In genomic region chr3:49006591-49007067, GRCh38 we compare ENCODE assay signal across 8 cellular contexts. TPM values are rescaled to one million over a fixed set of nuclear protein-coding genes. Genes with fewer than 3 reads are reported as not detected.
DNase-seq lines count a peak whose midpoint lies in the region; ATAC-seq and TF ChIP-seq lines count a peak whose summit lies in the region.

No MANE protein-coding gene starts in this region.

- CTCF ChIA-PET in CD8-positive, alpha-beta T cell (lab: Charles Lee) = interaction anchor here (0.8 to 14.2 kb wide), 8 partner anchors 9 to 114 kb away, joined by 3 to 178 read pairs (median 5); partner anchors contain the start of genes DALRD3, NDUFAF3, P4HTM and QRICH1

- H3K4me1 Mint-ChIP-seq in CD8-positive, alpha-beta T cell (ENCODE audit: low read depth) = peaks cover 26% of the 10 kb centered on the region
- H3K4me1 Mint-ChIP-seq in activated naive CD8-positive, alpha-beta T cell treated with anti-CD3 and anti-CD28 coated beads, Interleukin-2, amount 10 ng/mL, durations not matched to agents 7 days and 5 days = peaks cover 18% of the 10 kb centered on the region

- no peak for TF ChIP-seq CTCF in CD8-positive, alpha-beta T cell (IDR thresholded peaks at IDR 0.05)

- H3K27me3 Mint-ChIP-seq in CD8-positive, alpha-beta T cell (ENCODE audit: low read depth) = no peaks in the 10 kb centered on the region
- H3K27me3 Mint-ChIP-seq in activated naive CD8-positive, alpha-beta T cell treated with anti-CD3 and anti-CD28 coated beads, Interleukin-2, amount 10 ng/mL, durations not matched to agents 7 days and 5 days = no peaks in the 10 kb centered on the region

- H3K9me3 ChIP-seq in CD8-positive, alpha-beta T cell (ENCODE audit: low read length) = no peaks in the 10 kb centered on the region

- H3K27ac ChIP-seq in CD8-positive, alpha-beta T cell (ENCODE audit: low read depth, low read length) = peak overlapping the region; percentile 81

- peaks cover 23% of the 10 kb centered on the region for H3K36me3 Mint-ChIP-seq in CD8-positive, alpha-beta T cell
- H3K36me3 Mint-ChIP-seq in activated naive CD8-positive, alpha-beta T cell treated with anti-CD3 and anti-CD28 coated beads, Interleukin-2, amount 10 ng/mL, durations not matched to agents 7 days and 5 days = no peaks in the 10 kb centered on the region

- POLR2A ChIA-PET in CD8-positive, alpha-beta T cell (lab: Charles Lee) = interaction anchor here (0.6 to 6.1 kb wide), 19 partner anchors 8 to 567 kb away, joined by 3 to 122 read pairs (median 6); partner anchors contain the start of genes ARIH2, CCDC51, DALRD3 and IMPDH2
- POLR2A ChIA-PET in activated naive CD8-positive, alpha-beta T cell treated with anti-CD3 and anti-CD28 coated beads, Interleukin-2, amount 10 ng/mL, durations not matched to agents 7 days and 5 days (lab: Charles Lee) = interaction anchor here (0.7 to 5.6 kb wide), 16 partner anchors 10 to 406 kb away, joined by 3 to 244 read pairs (median 8); partner anchors contain the start of genes ARIH2, DALRD3, IMPDH2 and IP6K2

- no peak for ATAC-seq in CD8-positive, alpha-beta T cell
- peak; percentile 6 for ATAC-seq in HG02571 (IDR thresholded peaks at IDR 0.05; ENCODE audit: unreplicated experiment)
- ATAC-seq in activated naive CD8-positive, alpha-beta T cell treated with anti-CD3 and anti-CD28 coated beads, Interleukin-2, amount 10 ng/mL, durations not matched to agents 7 days and 5 days (ENCODE audit: low read depth) = no peak
- ATAC-seq in sciatic nerve = peak; percentile 47
- ATAC-seq in HG03095 (IDR thresholded peaks at IDR 0.05; ENCODE audit: unreplicated experiment) = no peak

- DNase-seq in CD8-positive, alpha-beta T cell = peak in 2 of 7 experiments; percentile 27 to 41
- no peak for DNase-seq in activated naive CD8-positive, alpha-beta T cell treated with anti-CD3 and anti-CD28 coated beads, Interleukin-2, amount 10 ng/mL, durations not matched to agents 7 days and 5 days
- peak in 30 of 51 donors; percentile 35 to 77 (median 60) for DNase-seq in hypothalamus (lab: John Stamatoyannopoulos, UW)
- DNase-seq in sciatic nerve (ENCODE audit: low spot score) = peak; percentile 81
- DNase-seq in HK-2 (ENCODE audit: unreplicated experiment) = no peak
- no peak for DNase-seq in NCI-H1436 (lab: John Stamatoyannopoulos, UW)

- peak overlapping the region; percentile 99 for H3K27ac Mint-ChIP-seq in CD8-positive, alpha-beta T cell
- peak overlapping the region; percentile 99 for H3K27ac Mint-ChIP-seq in activated naive CD8-positive, alpha-beta T cell treated with anti-CD3 and anti-CD28 coated beads, Interleukin-2, amount 10 ng/mL, durations not matched to agents 7 days and 5 days

- H3K36me3 ChIP-seq in CD8-positive, alpha-beta T cell (ENCODE audit: insufficient read depth, low read length) = peaks cover 1% of the 10 kb centered on the region

- intact Hi-C loops in CD8-positive, alpha-beta T cell (cut with DNase I, micrococcal nuclease) = loop anchor here (1.0 to 5.0 kb wide), 7 partner anchors 15 to 449 kb away; partner anchors contain the start of genes QRICH1 (in 2 of the 2), ARIH2 (in 1 of the 2), IP6K2 (in 1 of the 2) and P4HTM (in 1 of the 2)
- intact Hi-C loops in sciatic nerve (cut with DNase I) = no loop called here

- H3K27me3 ChIP-seq in CD8-positive, alpha-beta T cell (ENCODE audit: insufficient read depth, low read length) = no peaks in the 10 kb centered on the region

- peak overlapping the region; percentile 92 for H3K4me3 ChIP-seq in CD8-positive, alpha-beta T cell (ENCODE audit: low read depth, low read length)

- H3K4me1 ChIP-seq in CD8-positive, alpha-beta T cell (ENCODE audit: insufficient read depth, low read length) = peaks cover 15% of the 10 kb centered on the region

- H3K4me3 Mint-ChIP-seq in CD8-positive, alpha-beta T cell = peak overlapping the region; percentile 100
- H3K4me3 Mint-ChIP-seq in activated naive CD8-positive, alpha-beta T cell treated with anti-CD3 and anti-CD28 coated beads, Interleukin-2, amount 10 ng/mL, durations not matched to agents 7 days and 5 days = peak overlapping the region; percentile 96

- H3K9me3 Mint-ChIP-seq in CD8-positive, alpha-beta T cell = no peaks in the 10 kb centered on the region
- no peaks in the 10 kb centered on the region for H3K9me3 Mint-ChIP-seq in activated naive CD8-positive, alpha-beta T cell treated with anti-CD3 and anti-CD28 coated beads, Interleukin-2, amount 10 ng/mL, durations not matched to agents 7 days and 5 days

RNA-seq across cellular contexts. Expression of gene WDR6, which starts 0.6 kb away (rescaled TPM):
- 100 to 1,000 TPM; 112 to 130 TPM for total RNA-seq in CD8-positive, alpha-beta T cell
- 100 to 1,000 TPM; 185 to 207 TPM for total RNA-seq in activated naive CD8-positive, alpha-beta T cell treated with anti-CD3 and anti-CD28 coated beads, Interleukin-2, amount 10 ng/mL, durations not matched to agents 7 days and 5 days
- 149 TPM for total RNA-seq in sciatic nerve

RNA-seq across cellular contexts. Expression of gene DALRD3, which starts 11.8 kb away (rescaled TPM):
- total RNA-seq in CD8-positive, alpha-beta T cell = 10 to 100 TPM; 12.0 to 13.2 TPM
- 10 to 100 TPM; 27.9 to 29.9 TPM for total RNA-seq in activated naive CD8-positive, alpha-beta T cell treated with anti-CD3 and anti-CD28 coated beads, Interleukin-2, amount 10 ng/mL, durations not matched to agents 7 days and 5 days
- 18.7 TPM for total RNA-seq in sciatic nerve

RNA-seq across cellular contexts. Expression of gene NDUFAF3, which starts 15.3 kb away (rescaled TPM):
- 10 to 100 TPM; 44.4 to 48.5 TPM for total RNA-seq in CD8-positive, alpha-beta T cell
- total RNA-seq in activated naive CD8-positive, alpha-beta T cell treated with anti-CD3 and anti-CD28 coated beads, Interleukin-2, amount 10 ng/mL, durations not matched to agents 7 days and 5 days = 10 to 100 TPM; 78.9 to 82.4 TPM
- 75.1 TPM for total RNA-seq in sciatic nerve

RNA-seq across cellular contexts. Expression of gene P4HTM, which starts 16.6 kb away (rescaled TPM):
- 10 to 100 TPM; 41.5 to 41.8 TPM for total RNA-seq in CD8-positive, alpha-beta T cell
- 10 to 100 TPM; 57.4 to 57.7 TPM for total RNA-seq in activated naive CD8-positive, alpha-beta T cell treated with anti-CD3 and anti-CD28 coated beads, Interleukin-2, amount 10 ng/mL, durations not matched to agents 7 days and 5 days
- total RNA-seq in sciatic nerve = 40.1 TPM

RNA-seq across cellular contexts. Expression of gene IMPDH2, which starts 22.6 kb away (rescaled TPM):
- 100 to 1,000 TPM; 115 to 117 TPM for total RNA-seq in CD8-positive, alpha-beta T cell
- 100 to 1,000 TPM; 145 to 146 TPM for total RNA-seq in activated naive CD8-positive, alpha-beta T cell treated with anti-CD3 and anti-CD28 coated beads, Interleukin-2, amount 10 ng/mL, durations not matched to agents 7 days and 5 days
- 121 TPM for total RNA-seq in sciatic nerve

Comparison
In these comparisons a context has a peak if more than half of its experiments do, and no peak if none do; other contexts are left out.
1. ATAC-seq: peak in HG02571 (single experiment) and sciatic nerve (single experiment); none in CD8-positive, alpha-beta T cell (single experiment), activated naive CD8-positive, alpha-beta T cell treated with anti-CD3 and anti-CD28 coated beads, Interleukin-2, amount 10 ng/mL, durations not matched to agents 7 days and 5 days (single experiment) and HG03095 (single experiment).
2. DNase-seq: peak in hypothalamus (30 of 51) and sciatic nerve (single experiment); none in activated naive CD8-positive, alpha-beta T cell treated with anti-CD3 and anti-CD28 coated beads, Interleukin-2, amount 10 ng/mL, durations not matched to agents 7 days and 5 days (single experiment), HK-2 (single experiment) and NCI-H1436 (single experiment).